Comparison of ENCODE assay signal across 16 cellular contexts in the genomic region with DNA sequence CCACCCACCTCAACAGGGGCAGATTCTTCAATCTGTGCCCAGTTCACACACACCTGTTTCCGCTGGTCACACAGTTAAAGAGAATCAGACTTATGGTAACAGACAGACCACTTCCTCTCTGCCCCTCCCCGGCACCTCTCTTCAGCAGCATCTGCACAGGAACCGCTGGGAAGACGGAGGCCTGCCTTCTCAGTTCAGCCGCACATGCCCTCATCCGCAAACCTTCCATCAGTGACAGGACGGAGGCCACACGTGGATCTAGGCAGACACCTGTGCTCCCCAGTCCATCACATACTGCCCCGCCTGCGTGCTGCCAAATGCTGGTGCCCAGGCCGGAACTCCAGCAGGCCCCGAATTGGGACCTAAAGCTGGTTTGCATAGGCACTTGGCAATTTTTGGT. TPM values are rescaled to one million over a fixed set of nuclear protein-coding genes. Genes with fewer than 3 reads are reported as not detected.
DNase-seq lines count a peak whose midpoint lies in the region; ATAC-seq and TF ChIP-seq lines count a peak whose summit lies in the region.
"Had no signal": no experiment of that assay in that cellular context is flagged by ENCODE, and none has a peak within 500 bp of the region (broad histone marks: within the 10 kb centered on the region; RNA-seq: fewer than 3 reads in every experiment).

No MANE protein-coding gene starts in this region.

- CTCF ChIA-PET in activated CD4-positive, alpha-beta T cell treated with anti-CD3 and anti-CD28 coated beads, Interleukin-2, amount 10 ng/mL, durations not matched to agents 7 days and 5 days (lab: Charles Lee) = no interaction called here

- no peaks in the 10 kb centered on the region for H3K9me3 Mint-ChIP-seq in activated CD4-positive, alpha-beta T cell treated with anti-CD3 and anti-CD28 coated beads, Interleukin-2, amount 10 ng/mL, durations not matched to agents 7 days and 5 days
- no peaks in the 10 kb centered on the region for H3K9me3 Mint-ChIP-seq in activated CD4-positive, alpha-beta T cell treated with anti-CD3 and anti-CD28 coated beads, Interleukin-2, amount 10 ng/mL, durations not matched to agents 24 days and 14 days
- no peaks in the 10 kb centered on the region for H3K9me3 Mint-ChIP-seq in immature natural killer cell
- H3K9me3 Mint-ChIP-seq: activated T-helper 2 cell treated with anti-CD3 and anti-CD28 coated beads, Interferon-gamma antibody, Interleukin-2, Interleukin-4, amounts not matched to agents 10 μg/mL and 5 μg/mL and 100 μg/mL, durations not matched to agents 14 hours and 24 hours and 36 hours had no signal

- TF ChIP-seq POLR2A in Peyer's patch (IDR thresholded peaks at IDR 0.05) (no peak), suprapubic skin (IDR thresholded peaks at IDR 0.05) (no peak), esophagus squamous epithelium (IDR thresholded peaks at IDR 0.05) (no peak)

- no peak overlapping the region for H3K4me3 ChIP-seq in Peyer's patch
- no peak overlapping the region for H3K4me3 ChIP-seq in suprapubic skin
- no peak overlapping the region for H3K4me3 ChIP-seq in brain microvascular endothelial cell (ENCODE audit: low read depth, low read length)
- H3K4me3 ChIP-seq in esophagus squamous epithelium = no peak overlapping the region
- H3K4me3 ChIP-seq: A549, SJCRH30, transverse colon had no signal

- H3K4me1 Mint-ChIP-seq in activated CD4-positive, alpha-beta T cell treated with anti-CD3 and anti-CD28 coated beads, Interleukin-2, amount 10 ng/mL, durations not matched to agents 7 days and 5 days = peaks cover 43% of the 10 kb centered on the region
- H3K4me1 Mint-ChIP-seq in activated CD4-positive, alpha-beta T cell treated with anti-CD3 and anti-CD28 coated beads, Interleukin-2, amount 10 ng/mL, durations not matched to agents 24 days and 14 days = peaks cover 22% of the 10 kb centered on the region
- H3K4me1 Mint-ChIP-seq in immature natural killer cell = peaks cover 70 to 79% of the 10 kb centered on the region in 2 donors

- DNase-seq in activated CD4-positive, alpha-beta T cell treated with anti-CD3 and anti-CD28 coated beads, Interleukin-2, amount 10 ng/mL, durations not matched to agents 7 days and 5 days = peak; percentile 25
- no peak for DNase-seq in activated CD4-positive, alpha-beta T cell treated with anti-CD3 and anti-CD28 coated beads, Interleukin-2, amount 10 ng/mL, durations not matched to agents 24 days and 14 days
- DNase-seq in Peyer's patch (peak in 2 of 3 donors; percentile 84 to 86), immature natural killer cell (peak; percentile 75 to 78 (median 77)), suprapubic skin (ENCODE audit: low spot score in 2 of 2) (peak; percentile 58 to 67), brain microvascular endothelial cell (no peak), esophagus squamous epithelium (lab: John Stamatoyannopoulos, UW) (no peak)
- DNase-seq: activated CD4-positive, CD25-positive, alpha-beta regulatory T cell; DMS79 treated with DMSO at 0.1 percent for 48 hours; NCI-H1105; NCI-H82; SJCRH30; transverse colon had no signal

- POLR2A ChIA-PET in activated CD4-positive, alpha-beta T cell treated with anti-CD3 and anti-CD28 coated beads, Interleukin-2, amount 10 ng/mL, durations not matched to agents 7 days and 5 days (lab: Charles Lee) = no interaction called here

- in situ Hi-C loops in brain microvascular endothelial cell (cut with HindIII; ENCODE audit: low pct_ligation_motif_present, low sequenced_read_pairs) = no loop called here

- H3K36me3 ChIP-seq in Peyer's patch = peaks cover 0 to 48% (median 0%) of the 10 kb centered on the region in 3 donors
- peaks cover 61% of the 10 kb centered on the region for H3K36me3 ChIP-seq in suprapubic skin
- H3K36me3 ChIP-seq in brain microvascular endothelial cell (replicated peaks) = peaks cover 61% of the 10 kb centered on the region
- peaks cover 24 to 73% (median 48%) of the 10 kb centered on the region in 3 donors for H3K36me3 ChIP-seq in esophagus squamous epithelium

- H3K4me1 ChIP-seq in Peyer's patch (peaks cover 0 to 13% (median 4%) of the 10 kb centered on the region in 4 donors), suprapubic skin (peaks cover 15% of the 10 kb centered on the region), esophagus squamous epithelium (peaks cover 0 to 21% (median 5%) of the 10 kb centered on the region in 3 donors)

- no peaks in the 10 kb centered on the region for H3K9me3 ChIP-seq in Peyer's patch
- H3K9me3 ChIP-seq in suprapubic skin = no peaks in the 10 kb centered on the region
- H3K9me3 ChIP-seq in esophagus squamous epithelium = no peaks in the 10 kb centered on the region
- H3K9me3 ChIP-seq: A549, SJCRH30, transverse colon had no signal

- 81% methylated on average over 11 of the region's 12 CpGs for WGBS in suprapubic skin
- WGBS in esophagus squamous epithelium, 2 donors = 76 to 78% methylated on average over 2 to 8 of the region's 12 CpGs

- TF ChIP-seq CTCF in Peyer's patch (IDR thresholded peaks at IDR 0.05) (no peak), suprapubic skin (IDR thresholded peaks at IDR 0.05) (no peak), brain microvascular endothelial cell (IDR thresholded peaks at IDR 0.05; ENCODE audit: low read depth, low read length, missing control alignments) (no peak), esophagus squamous epithelium (IDR thresholded peaks at IDR 0.05) (no peak)

- H3K27me3 ChIP-seq in Peyer's patch = no peaks in the 10 kb centered on the region
- H3K27me3 ChIP-seq in suprapubic skin = no peaks in the 10 kb centered on the region
- H3K27me3 ChIP-seq in brain microvascular endothelial cell (replicated peaks) = no peaks in the 10 kb centered on the region
- no peaks in the 10 kb centered on the region for H3K27me3 ChIP-seq in esophagus squamous epithelium
- H3K27me3 ChIP-seq: SJCRH30, transverse colon had no signal

- H3K27ac Mint-ChIP-seq in activated CD4-positive, alpha-beta T cell treated with anti-CD3 and anti-CD28 coated beads, Interleukin-2, amount 10 ng/mL, durations not matched to agents 7 days and 5 days = peak overlapping the region; percentile 41
- no peak overlapping the region for H3K27ac Mint-ChIP-seq in activated CD4-positive, alpha-beta T cell treated with anti-CD3 and anti-CD28 coated beads, Interleukin-2, amount 10 ng/mL, durations not matched to agents 24 days and 14 days
- H3K27ac Mint-ChIP-seq in immature natural killer cell = peak overlapping the region; percentile 94 to 98 (median 98)
- H3K27ac Mint-ChIP-seq: activated T-helper 2 cell treated with anti-CD3 and anti-CD28 coated beads, Interferon-gamma antibody, Interleukin-2, Interleukin-4, amounts not matched to agents 10 μg/mL and 5 μg/mL and 100 μg/mL, durations not matched to agents 14 hours and 24 hours and 36 hours had no signal

- no peaks in the 10 kb centered on the region for H3K27me3 Mint-ChIP-seq in activated CD4-positive, alpha-beta T cell treated with anti-CD3 and anti-CD28 coated beads, Interleukin-2, amount 10 ng/mL, durations not matched to agents 7 days and 5 days
- no peaks in the 10 kb centered on the region for H3K27me3 Mint-ChIP-seq in activated CD4-positive, alpha-beta T cell treated with anti-CD3 and anti-CD28 coated beads, Interleukin-2, amount 10 ng/mL, durations not matched to agents 24 days and 14 days
- peaks cover 0 to 13% (median 10%) of the 10 kb centered on the region in 3 donors for H3K27me3 Mint-ChIP-seq in immature natural killer cell (ENCODE audit: low read depth in 3 of 3)

- intact Hi-C loops in activated CD4-positive, alpha-beta T cell treated with anti-CD3 and anti-CD28 coated beads, Interleukin-2, amount 10 ng/mL, durations not matched to agents 24 days and 14 days (cut with micrococcal nuclease) = no loop called here
- intact Hi-C loops in esophagus squamous epithelium (cut with DNase I) = no loop called here

- ATAC-seq in HG02885 (IDR thresholded peaks at IDR 0.05; ENCODE audit: poor library complexity, unreplicated experiment) = no peak
- ATAC-seq: A549 had no signal

- TF ChIP-seq EP300 in suprapubic skin (IDR thresholded peaks at IDR 0.05) = no peak

- H3K4me3 Mint-ChIP-seq in activated CD4-positive, alpha-beta T cell treated with anti-CD3 and anti-CD28 coated beads, Interleukin-2, amount 10 ng/mL, durations not matched to agents 7 days and 5 days = no peak overlapping the region
- H3K4me3 Mint-ChIP-seq in activated CD4-positive, alpha-beta T cell treated with anti-CD3 and anti-CD28 coated beads, Interleukin-2, amount 10 ng/mL, durations not matched to agents 24 days and 14 days = no peak overlapping the region
- peak overlapping the region; percentile 68 to 88 (median 79) for H3K4me3 Mint-ChIP-seq in immature natural killer cell

- peaks cover 42% of the 10 kb centered on the region for H3K36me3 Mint-ChIP-seq in activated CD4-positive, alpha-beta T cell treated with anti-CD3 and anti-CD28 coated beads, Interleukin-2, amount 10 ng/mL, durations not matched to agents 7 days and 5 days (ENCODE audit: low read depth)
- H3K36me3 Mint-ChIP-seq in activated CD4-positive, alpha-beta T cell treated with anti-CD3 and anti-CD28 coated beads, Interleukin-2, amount 10 ng/mL, durations not matched to agents 24 days and 14 days (ENCODE audit: low read depth) = peaks cover 67% of the 10 kb centered on the region
- H3K36me3 Mint-ChIP-seq in immature natural killer cell = peaks cover 22 to 40% (median 24%) of the 10 kb centered on the region in 3 donors

- peak overlapping the region; percentile 35 to 76 (median 56) for H3K27ac ChIP-seq in Peyer's patch
- peak overlapping the region; percentile 73 for H3K27ac ChIP-seq in suprapubic skin
- H3K27ac ChIP-seq in brain microvascular endothelial cell = no peak overlapping the region
- H3K27ac ChIP-seq in esophagus squamous epithelium = peak overlapping the region in 2 of 4 donors; percentile 12 to 23
- H3K27ac ChIP-seq: A549, SJCRH30, transverse colon had no signal

RNA-seq across cellular contexts. Expression of gene PHB1, which starts 10.3 kb away (rescaled TPM):
- 100 to 1,000 TPM; 132 to 153 TPM for total RNA-seq in activated CD4-positive, alpha-beta T cell treated with anti-CD3 and anti-CD28 coated beads, Interleukin-2, amount 10 ng/mL, durations not matched to agents 7 days and 5 days
- total RNA-seq in activated CD4-positive, alpha-beta T cell treated with anti-CD3 and anti-CD28 coated beads, Interleukin-2, amount 10 ng/mL, durations not matched to agents 24 days and 14 days = 440 and 448 TPM in 2 replicates
- 10 to 100 TPM; 59.5 to 75.9 (median 69.9) TPM for total RNA-seq in Peyer's patch
- polyA plus RNA-seq in immature natural killer cell = 100 to 1,000 TPM; 166 to 274 (median 228) TPM
- 10 to 100 TPM; 63.8 to 92.5 (median 86.4) TPM for total RNA-seq in suprapubic skin
- 100 to 1,000 TPM in 2 of 4 donors, 10 to 100 TPM in 2; 61.7 to 119 (median 106) TPM for total RNA-seq in esophagus squamous epithelium

RNA-seq across cellular contexts. Expression of gene ZNF652, which starts 42.3 kb away (rescaled TPM):
- total RNA-seq in activated CD4-positive, alpha-beta T cell treated with anti-CD3 and anti-CD28 coated beads, Interleukin-2, amount 10 ng/mL, durations not matched to agents 7 days and 5 days = 10 to 100 TPM; 32.1 to 36.2 TPM
- 4.5 and 5.5 TPM in 2 replicates for total RNA-seq in activated CD4-positive, alpha-beta T cell treated with anti-CD3 and anti-CD28 coated beads, Interleukin-2, amount 10 ng/mL, durations not matched to agents 24 days and 14 days
- total RNA-seq in Peyer's patch = 10 to 100 TPM; 36.5 to 56.1 (median 42.5) TPM
- polyA plus RNA-seq in immature natural killer cell = 10 to 100 TPM in 2 of 3 donors, 1 to 10 TPM in 1; 9.7 to 25.8 (median 16.0) TPM
- total RNA-seq in suprapubic skin = 100 to 1,000 TPM in 1 of 4 donors, 10 to 100 TPM in 3; 76.6 to 148 (median 83.2) TPM
- 10 to 100 TPM; 14.0 to 32.6 (median 20.9) TPM for total RNA-seq in esophagus squamous epithelium

Comparison
In these comparisons a context has a peak if more than half of its experiments do, and no peak if none do; other contexts are left out.
1. DNase-seq: peak in activated CD4-positive, alpha-beta T cell treated with anti-CD3 and anti-CD28 coated beads, Interleukin-2, amount 10 ng/mL, durations not matched to agents 7 days and 5 days (single experiment), Peyer's patch (2 of 3), immature natural killer cell (3 of 3) and suprapubic skin (2 of 2); none in activated CD4-positive, alpha-beta T cell treated with anti-CD3 and anti-CD28 coated beads, Interleukin-2, amount 10 ng/mL, durations not matched to agents 24 days and 14 days (single experiment), brain microvascular endothelial cell (single experiment) and esophagus squamous epithelium (single experiment).
2. H3K4me3 Mint-ChIP-seq: peak in immature natural killer cell (5 of 5); none in activated CD4-positive, alpha-beta T cell treated with anti-CD3 and anti-CD28 coated beads, Interleukin-2, amount 10 ng/mL, durations not matched to agents 7 days and 5 days (single experiment) and activated CD4-positive, alpha-beta T cell treated with anti-CD3 and anti-CD28 coated beads, Interleukin-2, amount 10 ng/mL, durations not matched to agents 24 days and 14 days (single experiment).